ENCODE assay signal across 14 cellular contexts in the genomic region with DNA sequence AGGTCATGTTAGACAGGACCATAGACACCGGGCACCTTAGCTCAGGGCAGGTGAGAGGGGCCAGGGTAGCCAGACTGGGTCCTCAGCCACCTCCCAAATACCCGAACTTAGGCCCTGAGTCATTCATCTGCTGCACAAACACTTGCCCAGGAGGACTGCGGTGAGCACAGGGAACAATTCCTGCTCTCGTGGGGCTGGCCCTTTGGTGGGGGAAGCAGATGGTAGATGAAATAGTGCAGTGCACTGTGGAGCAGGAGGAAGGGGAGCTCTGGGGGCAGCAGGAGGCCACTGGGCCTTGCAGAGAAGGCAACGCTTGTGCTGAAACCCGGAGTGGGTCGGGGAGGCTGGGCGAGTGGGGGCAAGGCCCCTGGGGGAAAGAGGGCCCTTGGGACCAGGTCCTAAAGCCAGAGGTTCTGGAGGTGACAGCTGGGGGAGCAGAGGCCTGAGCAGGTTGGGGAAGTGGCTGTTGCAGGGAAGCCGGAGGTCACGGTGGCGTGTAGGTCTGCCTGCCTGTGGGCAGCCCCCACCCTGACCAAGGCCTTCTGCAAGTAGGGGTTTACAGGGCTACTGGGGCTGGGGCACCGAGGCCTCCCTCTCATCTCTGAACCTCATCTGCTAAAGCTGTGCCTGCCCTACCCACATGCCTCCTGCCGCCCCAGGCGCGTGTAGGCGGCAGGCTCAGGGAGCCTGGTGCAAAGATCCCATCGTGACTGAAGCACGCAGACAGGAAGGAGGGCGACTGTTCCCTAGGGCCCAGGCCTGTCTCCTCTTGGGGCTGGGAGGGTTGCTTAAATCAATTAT. TPM values are rescaled to one million over a fixed set of nuclear protein-coding genes. Genes with fewer than 3 reads are reported as not detected.
DNase-seq lines count a peak whose midpoint lies in the region; ATAC-seq and TF ChIP-seq lines count a peak whose summit lies in the region.
"Had no signal": no experiment of that assay in that cellular context is flagged by ENCODE, and none has a peak within 500 bp of the region (broad histone marks: within the 10 kb centered on the region; RNA-seq: fewer than 3 reads in every experiment).

No MANE protein-coding gene starts in this region.

- no peak overlapping the region for H3K4me3 ChIP-seq in right cardiac atrium (ENCODE audit: low read length)
- no peak overlapping the region for H3K4me3 ChIP-seq in stomach

- no peak for TF ChIP-seq CTCF in stomach (IDR thresholded peaks at IDR 0.05)

- H3K27me3 ChIP-seq in right cardiac atrium (ENCODE audit: control insufficient read depth, insufficient read depth) = no peaks in the 10 kb centered on the region
- H3K27me3 ChIP-seq in stomach = peaks cover 0 to 25% (median 0%) of the 10 kb centered on the region in 3 donors

- intact Hi-C loops in right cardiac atrium (cut with DNase I) (no loop called here), stomach (cut with DNase I; ENCODE audit: low total_unique reads) (no loop called here)

- no peak for TF ChIP-seq POLR2A in stomach (IDR thresholded peaks at IDR 0.05)

- no peak for TF ChIP-seq EP300 in stomach (IDR thresholded peaks at IDR 0.05)

- peak; percentile 10 to 13 for DNase-seq in activated T-cell treated with anti-CD3 and anti-CD28 coated beads, Interleukin-2, amount 50 U/mL, for 48 hours
- DNase-seq in activated T-cell treated with anti-CD3 and anti-CD28 coated beads, Interleukin-2, amount 50 U/mL, for 1 hour = no peak
- DNase-seq in SK-MEL-5 (ENCODE audit: low read depth, low spot score) (peak; percentile 32), right cardiac atrium (peak in 2 of 3 donors; percentile 28 to 36), stomach (peak; percentile 10), epidermal melanocyte (ENCODE audit: insufficient read length, low spot score) (no peak), NCI-H2196 (lab: John Stamatoyannopoulos, UW; ENCODE audit: unreplicated experiment) (no peak), HK-2 (ENCODE audit: unreplicated experiment) (no peak)
- DNase-seq: stimulated activated naive CD4-positive, alpha-beta T cell treated with Interleukin-2 at 50 U/mL for 16 hours had no signal

- H3K27ac ChIP-seq in right cardiac atrium (ENCODE audit: low read length) (no peak overlapping the region), stomach (no peak overlapping the region)

- no peak for ATAC-seq in right cardiac atrium
- ATAC-seq: esophagus mucosa, Panc1 had no signal

- H3K9me3 ChIP-seq in right cardiac atrium (ENCODE audit: control insufficient read depth, low read length) (no peaks in the 10 kb centered on the region), stomach (no peaks in the 10 kb centered on the region)

- WGBS in right cardiac atrium = 75% methylated on average over 19 of the region's 19 CpGs
- WGBS in stomach, 5 donors = 59 to 80% (median 77%) methylated on average over 18 to 19 of the region's 19 CpGs

- H3K4me1 ChIP-seq in right cardiac atrium (ENCODE audit: control insufficient read depth, insufficient read depth, low read length) = no peaks in the 10 kb centered on the region
- H3K4me1 ChIP-seq in stomach = no peaks in the 10 kb centered on the region

- in situ Hi-C loops in SK-MEL-5 (cut with HindIII; ENCODE audit: low pct_unique_long_range_greater_than_20kb, low sequenced_read_pairs) = no loop called here

- H3K36me3 ChIP-seq in stomach = no peaks in the 10 kb centered on the region

RNA-seq across cellular contexts. Expression of a gene that starts 4.7 kb away (rescaled TPM):
- not detected in 2 replicates for total RNA-seq in SK-MEL-5 (2014; rRNA removed; shearing (Covaris generic))
- polyA plus RNA-seq in SK-MEL-5 (2015; cell fraction: cytosol; rRNA removed) = not detected in 2 replicates
- not detected in 2 replicates for polyA plus RNA-seq in SK-MEL-5 (2015; cell fraction: nucleus; rRNA removed)
- not detected for total RNA-seq in right cardiac atrium
- not detected for polyA plus RNA-seq in right cardiac atrium
- not detected for total RNA-seq in stomach
- not detected for polyA plus RNA-seq in stomach
- total RNA-seq: Daoy, esophagus mucosa, LHCN-M2, progenitor cell of endocrine pancreas had no signal

RNA-seq across cellular contexts. Expression of a gene that starts 27.8 kb away (rescaled TPM):
- total RNA-seq in SK-MEL-5 (2014; rRNA removed; shearing (Covaris generic)) = 1.1 TPM in 1 of 2 replicates, not detected in the other
- 0.60 TPM in 1 of 2 replicates, not detected in the other for polyA plus RNA-seq in SK-MEL-5 (2015; cell fraction: cytosol; rRNA removed)
- polyA plus RNA-seq in SK-MEL-5 (2015; cell fraction: nucleus; rRNA removed) = not detected in 2 replicates
- total RNA-seq in right cardiac atrium = under 1 TPM in 3 of 4 donors, not detected in 1; 0.29 to 0.65 (median 0.50) TPM
- polyA plus RNA-seq in right cardiac atrium = 0.41 TPM
- total RNA-seq in stomach = not detected
- polyA plus RNA-seq in stomach = under 1 TPM in 1 of 3 donors, not detected in 2; 0.23 TPM
- total RNA-seq: Daoy, progenitor cell of endocrine pancreas had no signal

RNA-seq across cellular contexts. Expression of a gene that starts 32.2 kb away (rescaled TPM):
- 2.1 and 3.2 TPM in 2 replicates for total RNA-seq in SK-MEL-5 (2014; rRNA removed; shearing (Covaris generic))
- polyA plus RNA-seq in SK-MEL-5 (2015; cell fraction: cytosol; rRNA removed) = 3.1 and 3.3 TPM in 2 replicates
- polyA plus RNA-seq in SK-MEL-5 (2015; cell fraction: nucleus; rRNA removed) = 2.1 and 2.5 TPM in 2 replicates
- 1 to 10 TPM in 2 of 4 donors, under 1 TPM in 2; 0.50 to 1.3 (median 1.1) TPM for total RNA-seq in right cardiac atrium
- 0.81 TPM for polyA plus RNA-seq in right cardiac atrium
- total RNA-seq in stomach = 1 to 10 TPM in 1 of 5 donors, under 1 TPM in 1, not detected in 3; 0.55 to 4.7 TPM
- under 1 TPM in 2 of 3 donors, not detected in 1; 0.18 to 0.25 TPM for polyA plus RNA-seq in stomach

RNA-seq across cellular contexts. Expression of a gene that starts 32.7 kb away (rescaled TPM):
- total RNA-seq in SK-MEL-5 (2014; rRNA removed; shearing (Covaris generic)) = 28.7 and 31.4 TPM in 2 replicates
- polyA plus RNA-seq in SK-MEL-5 (2015; cell fraction: cytosol; rRNA removed) = 35.8 and 36.3 TPM in 2 replicates
- 15.2 and 15.8 TPM in 2 replicates for polyA plus RNA-seq in SK-MEL-5 (2015; cell fraction: nucleus; rRNA removed)
- 1 to 10 TPM; 6.3 to 9.1 (median 8.3) TPM for total RNA-seq in right cardiac atrium
- 5.8 TPM for polyA plus RNA-seq in right cardiac atrium
- total RNA-seq in stomach = 10 to 100 TPM in 1 of 5 donors, 1 to 10 TPM in 1, not detected in 3; 3.1 to 10.1 TPM
- 10 to 100 TPM in 2 of 3 donors, 1 to 10 TPM in 1; 8.1 to 17.2 (median 13.1) TPM for polyA plus RNA-seq in stomach

RNA-seq across cellular contexts. Expression of a gene that starts 49.0 kb away (rescaled TPM):
- total RNA-seq in SK-MEL-5 (2014; rRNA removed; shearing (Covaris generic)) = 6.8 and 9.8 TPM in 2 replicates
- polyA plus RNA-seq in SK-MEL-5 (2015; cell fraction: cytosol; rRNA removed) = 18.1 and 21.2 TPM in 2 replicates
- 36.8 and 59.2 TPM in 2 replicates for polyA plus RNA-seq in SK-MEL-5 (2015; cell fraction: nucleus; rRNA removed)
- total RNA-seq in right cardiac atrium (10 to 100 TPM; 46.3 to 52.0 (median 50.0) TPM), stomach (10 to 100 TPM in 4 of 5 donors, 1 to 10 TPM in 1; 3.1 to 30.7 (median 22.8) TPM)
- polyA plus RNA-seq in right cardiac atrium (38.3 TPM), stomach (10 to 100 TPM; 21.0 to 35.5 (median 30.4) TPM)

Comparison
In these comparisons a context has a peak if more than half of its experiments do, and no peak if none do; other contexts are left out.
1. DNase-seq: peak in activated T-cell treated with anti-CD3 and anti-CD28 coated beads, Interleukin-2, amount 50 U/mL, for 48 hours (2 of 2), SK-MEL-5 (single experiment), right cardiac atrium (2 of 3) and stomach (single experiment); none in activated T-cell treated with anti-CD3 and anti-CD28 coated beads, Interleukin-2, amount 50 U/mL, for 1 hour (single experiment), epidermal melanocyte (single experiment), NCI-H2196 (single experiment) and HK-2 (single experiment).